8 cellular contexts compared by ENCODE assay signal in genomic region chr10:14971867-14972448, GRCh38. TPM values are rescaled to one million over a fixed set of nuclear protein-coding genes. Genes with fewer than 3 reads are reported as not detected.
A peak's percentile ranks its signal among the peaks of the same experiment; 100 is the strongest.
DNase-seq lines count a peak whose midpoint lies in the region; FAIRE-seq and TF ChIP-seq lines count a peak whose summit lies in the region.

No MANE protein-coding gene starts in this region.

- TF ChIP-seq CTCF in CD14-positive monocyte (IDR thresholded peaks at IDR 0.05) (peak; percentile 76), HFF-Myc (IDR thresholded peaks at IDR 0.05; ENCODE audit: low read depth, low read length, missing control alignments) (peak; percentile 66)

- no peaks in the 10 kb centered on the region for H3K36me3 ChIP-seq in small intestine (ENCODE audit: control insufficient read depth in 2 of 2, insufficient read depth in 2 of 2, low read length in 2 of 2)

- no peaks in the 10 kb centered on the region for H3K27me3 ChIP-seq in small intestine (ENCODE audit: control insufficient read depth in 2 of 2, insufficient read depth in 2 of 2, low read length in 2 of 2)

- no peak overlapping the region for H3K27ac ChIP-seq in small intestine (ENCODE audit: low read depth in 1 of 2, low read length in 1 of 2)

- FAIRE-seq in small intestine (lab: Jason Lieb, UNC), result no peak

- H3K4me3 ChIP-seq in HFF-Myc (replicated peaks; ENCODE audit: low read depth, low read length) (no peak overlapping the region), small intestine (ENCODE audit: low read depth in 1 of 2, low read length in 2 of 2) (no peak overlapping the region)

- intact Hi-C loops in CD14-positive monocyte (cut with micrococcal nuclease), result no loop called here

- peaks cover 1 to 8% (median 5%) of the 10 kb centered on the region in 3 donors for H3K27me3 Mint-ChIP-seq in CD14-positive monocyte (ENCODE audit: low read depth in 3 of 3)

- 49 to 51% (median 50%) methylated on average over 4 of the region's 4 CpGs for WGBS in small intestine, 3 donors

- H3K4me3 Mint-ChIP-seq in CD14-positive monocyte, result no peak overlapping the region

- H3K4me1 Mint-ChIP-seq in CD14-positive monocyte, result peaks cover 5% of the 10 kb centered on the region

- H3K9me3 ChIP-seq in small intestine (ENCODE audit: control insufficient read depth, low read depth), result no peaks in the 10 kb centered on the region

- H3K9me3 Mint-ChIP-seq in CD14-positive monocyte, result no peaks in the 10 kb centered on the region

- H3K36me3 Mint-ChIP-seq in CD14-positive monocyte, result no peaks in the 10 kb centered on the region

- H3K27ac Mint-ChIP-seq in CD14-positive monocyte, result no peak overlapping the region

- DNase-seq in CD14-positive monocyte (ENCODE audit: low spot score) (no peak), HFF-Myc (ENCODE audit: extremely low read depth, low read depth) (no peak), fibroblast of gingiva (ENCODE audit: low read depth) (peak; percentile 22), small intestine (peak; percentile 28), SW 1271 (lab: John Stamatoyannopoulos, UW) (no peak), DMS153 treated with DMSO at 0.1 percent for 48 hours (lab: John Stamatoyannopoulos, UW; ENCODE audit: unreplicated experiment) (no peak), NCI-H2107 (lab: John Stamatoyannopoulos, UW) (no peak)
- DNase-seq in activated CD4-positive, alpha-beta T cell treated with anti-CD3 and anti-CD28 coated beads, Interleukin-2, amount 50 U/mL, for 48 hours, result peak; percentile 55 to 63

- H3K4me1 ChIP-seq in small intestine (ENCODE audit: control insufficient read depth in 2 of 2, insufficient read depth in 1 of 2, low read depth in 1 of 2, low read length in 1 of 2), result no peaks in the 10 kb centered on the region

RNA-seq across cellular contexts. Expression of gene MEIG1, which starts 12.8 kb away (rescaled TPM):
- polyA plus RNA-seq in CD14-positive monocyte (under 1 TPM in 1 of 2 donors, not detected in 1; 0.47 TPM), small intestine (under 1 TPM in 1 of 3 donors, not detected in 2; 0.18 TPM)

RNA-seq across cellular contexts. Expression of gene DCLRE1C, which starts 18.1 kb away (rescaled TPM):
- 10 to 100 TPM in 1 of 2 donors, 1 to 10 TPM in 1; 8.9 to 17.6 TPM for polyA plus RNA-seq in CD14-positive monocyte
- polyA plus RNA-seq in small intestine, result 1 to 10 TPM; 3.8 to 6.2 (median 4.7) TPM

Comparison
In these comparisons a context has a peak if more than half of its experiments do, and no peak if none do; other contexts are left out.
1. DNase-seq: peak in activated CD4-positive, alpha-beta T cell treated with anti-CD3 and anti-CD28 coated beads, Interleukin-2, amount 50 U/mL, for 48 hours (2 of 2), fibroblast of gingiva (single experiment) and small intestine (single experiment); none in CD14-positive monocyte (single experiment), HFF-Myc (single experiment), SW 1271 (0 of 2), DMS153 treated with DMSO at 0.1 percent for 48 hours (single experiment) and NCI-H2107 (single experiment).